In genomic region chr4:158956345-158956744, GRCh38 we compare ENCODE assay signal across 6 cellular contexts.
DNase-seq lines count a peak whose midpoint lies in the region; ATAC-seq, FAIRE-seq and TF ChIP-seq lines count a peak whose summit lies in the region.
"Not testable (repeated sequence)": the region's sequence is repeated elsewhere in the genome, so short reads cannot be mapped to it uniquely, and the experiment has no call there.

No MANE protein-coding gene starts in this region.

- peak overlapping the region; percentile 18; the same call in 1 of the 2 replicates for H2AFZ ChIP-seq in GM23338
- not testable (repeated sequence) for H2AFZ ChIP-seq in K562 (ENCODE audit: low read depth, low read length)

- not testable (repeated sequence) for H3K27me3 ChIP-seq in Caco-2 (replicated peaks; ENCODE audit: control insufficient read depth, insufficient read depth, low read length); GM23338 (ENCODE audit: insufficient read depth); K562 (ENCODE audit: control insufficient read depth in 2 of 2, insufficient read depth in 2 of 2, low read length in 2 of 2); right lobe of liver

- H3K36me3 ChIP-seq in Caco-2 (ENCODE audit: control insufficient read depth, insufficient read depth, low read length); GM23338 (ENCODE audit: insufficient read depth); K562 (ENCODE audit: control insufficient read depth, insufficient read depth, low read length); right lobe of liver: not testable (repeated sequence)

- TF ChIP-seq RAD21 in K562 (CRISPR knock-in tag; conservative IDR thresholded peaks at IDR 0.05 in 1 of 2, IDR thresholded peaks at IDR 0.05 in 1 of 2) = not testable (repeated sequence)

- H3K27me3 Mint-ChIP-seq in Caco-2 (ENCODE audit: insufficient read depth, unreplicated experiment); GM23338 (ENCODE audit: insufficient read depth, low read depth, poor library complexity); activated naive CD4-positive, alpha-beta T cell treated with anti-CD3 and anti-CD28 coated beads, Interleukin-2, amount 50 U/mL, for 24 hours: not testable (repeated sequence)

- H3K9me1 ChIP-seq in K562 (ENCODE audit: control insufficient read depth, insufficient read depth, low read length) = not testable (repeated sequence)

- not testable (repeated sequence) for H3F3A ChIP-seq in GM23338 (replicated peaks; ENCODE audit: low read depth)

- H3K9me3 Mint-ChIP-seq in Caco-2 (ENCODE audit: unreplicated experiment) (peaks cover 15% of the 10 kb centered on the region), GM23338 (peaks cover 28% of the 10 kb centered on the region)
- peaks cover 13% of the 10 kb centered on the region for H3K9me3 Mint-ChIP-seq in activated naive CD4-positive, alpha-beta T cell treated with anti-CD3 and anti-CD28 coated beads, Interleukin-2, amount 50 U/mL, for 24 hours

- peaks cover 17% of the 10 kb centered on the region; the same call in 1 of the 2 replicates for H3K9me3 ChIP-seq in Caco-2
- H3K9me3 ChIP-seq in K562 (replicated peaks; ENCODE audit: control insufficient read depth, insufficient read depth, low read depth, low read length); right lobe of liver: not testable (repeated sequence)

- WGBS in K562 (ENCODE audit: insufficient coverage, low coverage, missing lambda C conversion rate) = 65% methylated on average over 9 of the region's 9 CpGs
- 45% methylated on average over 9 of the region's 9 CpGs for WGBS in right lobe of liver (ENCODE audit: insufficient coverage, low coverage, low lambda C conversion rate, missing lambda C conversion rate)

- in situ Hi-C loops in K562 (cut with MboI) = not testable (repeated sequence)

- intact Hi-C loops in Caco-2 (cut with micrococcal nuclease; ENCODE audit: unreplicated experiment); K562 (cut with micrococcal nuclease); right lobe of liver (cut with DNase I): not testable (repeated sequence)

- H3K9me2 ChIP-seq in GM23338 (ENCODE audit: insufficient read depth) = not testable (repeated sequence)

- CTCF ChIA-PET in Caco-2 (lab: Charles Lee); K562 (lab: Yijun Ruan, JAX; ENCODE audit: low intra/inter-chr PET ratio): not testable (repeated sequence)

- not testable (repeated sequence) for H3K4me1 ChIP-seq in Caco-2; GM23338 (ENCODE audit: insufficient read depth); K562 (replicated peaks in 1 of 2; ENCODE audit: control insufficient read depth in 2 of 2, insufficient read depth in 2 of 2, low read length in 2 of 2)
- peaks cover 0 to 34% (median 0%) of the 10 kb centered on the region in 4 donors for H3K4me1 ChIP-seq in right lobe of liver

- not testable (repeated sequence) for H4K20me1 ChIP-seq in GM23338 (replicated peaks; ENCODE audit: insufficient read depth); K562 (replicated peaks; ENCODE audit: control insufficient read depth, insufficient read depth, low read length)

- H3K36me3 Mint-ChIP-seq in Caco-2 (ENCODE audit: insufficient read depth, unreplicated experiment); activated naive CD4-positive, alpha-beta T cell treated with anti-CD3 and anti-CD28 coated beads, Interleukin-2, amount 50 U/mL, for 24 hours: not testable (repeated sequence)
- H3K36me3 Mint-ChIP-seq in GM23338 (ENCODE audit: low read depth) = peaks cover 22% of the 10 kb centered on the region

- FAIRE-seq in K562 (lab: Jason Lieb, UNC) = not testable (repeated sequence)

- not testable (repeated sequence) for H3K27ac ChIP-seq in GM23338 (ENCODE audit: low read depth); K562 (ENCODE audit: extremely low read depth, low read depth, low read length)
- peak overlapping the region in 2 of 3 donors; percentile 5 to 54 for H3K27ac ChIP-seq in right lobe of liver

- peak overlapping the region; percentile 14 for H3K27ac Mint-ChIP-seq in Caco-2 (ENCODE audit: unreplicated experiment)
- H3K27ac Mint-ChIP-seq in GM23338 = not testable (repeated sequence)
- H3K27ac Mint-ChIP-seq in activated naive CD4-positive, alpha-beta T cell treated with anti-CD3 and anti-CD28 coated beads, Interleukin-2, amount 50 U/mL, for 24 hours = peak overlapping the region; percentile 33

- not testable (repeated sequence) for TF ChIP-seq CTCF in Caco-2 (IDR thresholded peaks at IDR 0.05; ENCODE audit: insufficient read depth in 1 of 2, low read depth in 1 of 2, low read length in 1 of 2, severe bottlenecking in 1 of 2, unreplicated experiment in 1 of 2); GM23338 (conservative IDR thresholded peaks at IDR 0.05; ENCODE audit: low read depth in 2 of 2); K562 (IDR thresholded peaks at IDR 0.05 in 2 of 3, conservative IDR thresholded peaks at IDR 0.05 in 1 of 3; ENCODE audit: insufficient read depth in 2 of 3, low read depth in 1 of 3, low read length in 3 of 3); right lobe of liver (IDR thresholded peaks at IDR 0.05)

- H3K4me1 Mint-ChIP-seq in Caco-2 (ENCODE audit: low read depth, unreplicated experiment); GM23338; activated naive CD4-positive, alpha-beta T cell treated with anti-CD3 and anti-CD28 coated beads, Interleukin-2, amount 50 U/mL, for 24 hours: not testable (repeated sequence)

- ATAC-seq in GM23338, K562: not testable (repeated sequence)
- ATAC-seq in left lobe of liver (peak; percentile 78), right lobe of liver (peak; percentile 44 to 72 (median 63))

- not testable (repeated sequence) for H3K9ac ChIP-seq in K562 (ENCODE audit: insufficient read depth in 1 of 2, low read depth in 2 of 2, low read length in 2 of 2)

- BruUV-seq in Caco-2 (replicated peaks; lab: Mats Ljungman, UMichigan); K562 (replicated peaks; lab: Mats Ljungman, UMichigan): not testable (repeated sequence)

- not testable (repeated sequence) for TF ChIP-seq POLR2A in K562 (conservative IDR thresholded peaks at IDR 0.05); right lobe of liver (IDR thresholded peaks at IDR 0.05)

- POLR2A ChIA-PET in Caco-2 (lab: Charles Lee); K562 (lab: Yijun Ruan, JAX): not testable (repeated sequence)

- H3K4me2 ChIP-seq in GM23338; K562 (ENCODE audit: insufficient read depth, low read length): not testable (repeated sequence)

- not testable (repeated sequence) for H3K4me3 ChIP-seq in Caco-2 (ENCODE audit: low read depth, low read length); GM23338; K562; right lobe of liver

- not testable (repeated sequence) for H3K79me2 ChIP-seq in GM23338 (replicated peaks; ENCODE audit: insufficient read depth); K562 (ENCODE audit: control insufficient read depth, insufficient read depth, low read length)

- not testable (repeated sequence) for DNase-seq in Caco-2; GM23338 (ENCODE audit: low spot score); K562 (ENCODE audit: extremely low read depth in 1 of 4, low spot score in 3 of 4); left lobe of liver (ENCODE audit: low spot score); right lobe of liver

- not testable (repeated sequence) for H3K4me3 Mint-ChIP-seq in Caco-2 (ENCODE audit: unreplicated experiment); GM23338; activated naive CD4-positive, alpha-beta T cell treated with anti-CD3 and anti-CD28 coated beads, Interleukin-2, amount 50 U/mL, for 24 hours

- not testable (repeated sequence) for TF ChIP-seq EP300 in K562 (IDR thresholded peaks at IDR 0.05; ENCODE audit: low read length)

TF ChIP-seq in K562, 482 proteins besides CTCF, POLR2A, EP300 and RAD21:
- TF ChIP-seq EGR1 (conservative IDR thresholded peaks at IDR 0.05) = 0 out of 2 replicates have a peak, but pooled peaks have one; percentile 26
- TF ChIP-seq, protein P1, sequence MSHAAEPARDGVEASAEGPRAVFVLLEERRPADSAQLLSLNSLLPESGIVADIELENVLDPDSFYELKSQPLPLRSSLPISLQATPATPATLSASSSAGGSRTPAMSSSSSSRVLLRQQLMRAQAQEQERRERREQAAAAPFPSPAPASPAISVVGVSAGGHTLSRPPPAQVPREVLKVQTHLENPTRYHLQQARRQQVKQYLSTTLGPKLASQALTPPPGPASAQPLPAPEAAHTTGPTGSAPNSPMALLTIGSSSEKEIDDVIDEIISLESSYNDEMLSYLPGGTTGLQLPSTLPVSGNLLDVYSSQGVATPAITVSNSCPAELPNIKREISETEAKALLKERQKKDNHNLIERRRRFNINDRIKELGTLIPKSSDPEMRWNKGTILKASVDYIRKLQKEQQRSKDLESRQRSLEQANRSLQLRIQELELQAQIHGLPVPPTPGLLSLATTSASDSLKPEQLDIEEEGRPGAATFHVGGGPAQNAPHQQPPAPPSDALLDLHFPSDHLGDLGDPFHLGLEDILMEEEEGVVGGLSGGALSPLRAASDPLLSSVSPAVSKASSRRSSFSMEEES (CRISPR knock-in tag; IDR thresholded peaks at IDR 0.05) = peak; percentile 14; the same call in 1 of the 2 replicates
